Comparison of ENCODE assay signal across 11 cellular contexts in the genomic region with DNA sequence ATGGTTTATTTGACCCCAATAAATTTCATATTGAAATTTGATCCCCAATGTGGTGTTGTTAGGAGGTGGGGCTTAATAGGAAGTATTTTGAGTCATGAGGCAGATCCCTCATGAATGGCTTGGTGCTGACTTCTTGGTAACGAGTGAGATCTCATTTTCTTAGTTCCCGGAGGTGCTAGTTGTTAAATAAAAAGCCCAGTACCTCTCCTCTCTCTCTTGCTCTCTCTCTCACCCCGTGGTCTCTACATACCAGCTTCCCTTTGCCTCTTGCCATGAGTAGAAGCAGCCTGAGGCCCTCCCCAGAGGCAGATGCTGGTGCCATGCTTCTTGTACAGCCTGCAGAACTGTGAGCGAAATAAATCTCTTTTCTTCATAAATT. TPM values are rescaled to one million over a fixed set of nuclear protein-coding genes. Genes with fewer than 3 reads are reported as not detected.
DNase-seq lines count a peak whose midpoint lies in the region; ATAC-seq and TF ChIP-seq lines count a peak whose summit lies in the region.
"Had no signal": no experiment of that assay in that cellular context is flagged by ENCODE, and none has a peak within 500 bp of the region (broad histone marks: within the 10 kb centered on the region; RNA-seq: fewer than 3 reads in every experiment).

No MANE protein-coding gene starts in this region.

- no peaks in the 10 kb centered on the region for H3K27me3 ChIP-seq in muscle layer of colon (ENCODE audit: control insufficient read depth in 1 of 2, insufficient read depth in 2 of 2, low read length in 2 of 2)
- no peaks in the 10 kb centered on the region for H3K27me3 ChIP-seq in PC-9 (ENCODE audit: insufficient read depth, low read depth)
- H3K27me3 ChIP-seq: gastrocnemius medialis, MG63 had no signal

- no peaks in the 10 kb centered on the region; the same call in 1 of the 2 replicates for H3K9me2 ChIP-seq in PC-9 (ENCODE audit: insufficient read depth)

- H3F3A ChIP-seq in PC-9 (ENCODE audit: insufficient read depth, low read depth), result peaks cover 12% of the 10 kb centered on the region

- no peaks in the 10 kb centered on the region for H3K36me3 ChIP-seq in muscle layer of colon (ENCODE audit: insufficient read depth, low read length)
- H3K36me3 ChIP-seq in PC-9 (ENCODE audit: low read depth), result no peaks in the 10 kb centered on the region
- H3K36me3 ChIP-seq: gastrocnemius medialis, MG63 had no signal

- peak overlapping the region; percentile 19 for H3K27ac ChIP-seq in muscle layer of colon (ENCODE audit: low read depth, low read length)
- no peak overlapping the region for H3K27ac ChIP-seq in PC-9
- H3K27ac ChIP-seq: gastrocnemius medialis had no signal

- H3K9me3 ChIP-seq in muscle layer of colon (ENCODE audit: low read length) (no peaks in the 10 kb centered on the region), PC-9 (ENCODE audit: insufficient read depth, low read depth) (no peaks in the 10 kb centered on the region)
- H3K9me3 ChIP-seq: gastrocnemius medialis, MG63 had no signal

- POLR2A ChIA-PET in PC-9 (lab: Charles Lee; ENCODE audit: unreplicated experiment), result interaction anchor here (0.7 kb wide), 1 partner anchor 329 kb away, joined by 17 read pairs; no protein-coding TSS in a partner anchor

- H3K9ac ChIP-seq in muscle layer of colon (ENCODE audit: low read length), result no peak overlapping the region

- no peak for DNase-seq in kidney tubule cell (ENCODE audit: low spot score)
- DNase-seq in mesenteric fat pad (ENCODE audit: low spot score), result no peak
- no peak for DNase-seq in DMS53 (lab: John Stamatoyannopoulos, UW)
- DNase-seq in PC-9, result no peak
- DNase-seq: left ventricle myocardium superior, MG63 had no signal

- no peak overlapping the region for H3K4me2 ChIP-seq in PC-9

- no TSS peak for BruUV-seq in PC-9 (replicated peaks; lab: Mats Ljungman, UMichigan)

- H3K79me2 ChIP-seq in PC-9 (ENCODE audit: low read depth), result no peaks in the 10 kb centered on the region

- no peaks in the 10 kb centered on the region for H4K20me1 ChIP-seq in PC-9 (ENCODE audit: insufficient read depth)

- H3K4me3 ChIP-seq in muscle layer of colon (ENCODE audit: low read depth in 1 of 2, low read length in 2 of 2), result no peak overlapping the region
- H3K4me3 ChIP-seq in PC-9, result no peak overlapping the region
- H3K4me3 ChIP-seq: gastrocnemius medialis, MG63 had no signal

- no peak for TF ChIP-seq CTCF in PC-9 (conservative IDR thresholded peaks at IDR 0.05)

- intact Hi-C loops in PC-9 (cut with micrococcal nuclease; ENCODE audit: unreplicated experiment), result no loop called here

- no peak overlapping the region for H2AFZ ChIP-seq in PC-9

- H3K4me1 ChIP-seq in muscle layer of colon (ENCODE audit: insufficient read depth, low read length) (peaks cover 15% of the 10 kb centered on the region), PC-9 (replicated peaks; ENCODE audit: insufficient read depth) (peaks cover 23% of the 10 kb centered on the region)

- ATAC-seq in GM18511 (IDR thresholded peaks at IDR 0.05; ENCODE audit: unreplicated experiment), result peak; percentile 54
- ATAC-seq in GM21515 (IDR thresholded peaks at IDR 0.05; ENCODE audit: unreplicated experiment), result peak; percentile 31
- ATAC-seq in HG03520 (IDR thresholded peaks at IDR 0.05; ENCODE audit: unreplicated experiment), result peak; percentile 24
- ATAC-seq: gastrocnemius medialis had no signal

- CTCF ChIA-PET in PC-9 (lab: Charles Lee), result no interaction called here

RNA-seq across cellular contexts. Expression of a gene that starts 39.4 kb away (rescaled TPM):
- total RNA-seq in mesenteric fat pad (31.6 TPM), PC-9 (2021) (11.8 and 14.8 TPM in 2 replicates)
